In the genomic region with DNA sequence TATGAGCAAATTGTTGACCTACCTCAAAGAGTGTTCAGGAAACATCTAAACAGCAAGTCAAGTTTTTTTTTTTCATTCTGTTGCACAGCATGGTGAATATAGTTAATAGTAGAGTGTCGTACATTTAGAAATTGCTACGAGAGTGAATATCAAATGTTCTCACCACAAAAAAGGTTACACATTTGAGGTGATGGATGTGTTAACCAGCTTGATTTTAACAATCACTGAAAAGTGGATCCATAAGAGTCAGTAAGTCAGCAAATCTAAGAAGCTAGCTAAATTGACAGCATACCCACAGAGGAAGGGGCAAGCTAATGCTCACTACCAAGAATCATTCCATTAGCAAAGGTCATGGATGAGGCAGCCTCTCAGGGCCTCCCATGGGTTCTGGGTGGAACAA, we compare ENCODE assay signal across 32 cellular contexts.
"Had no signal": no experiment of that assay in that cellular context is flagged by ENCODE, and none has a peak within 500 bp of the region (broad histone marks: within the 10 kb centered on the region; RNA-seq: fewer than 3 reads in every experiment).

No MANE protein-coding gene starts in this region.

- H3K36me3 ChIP-seq: adrenal gland, brain microvascular endothelial cell, breast epithelium had no signal

- H3K4me3 ChIP-seq: adrenal gland, body of pancreas, breast epithelium had no signal

- H3K4me3 Mint-ChIP-seq: activated B cell treated with CpG ODN at 0.5 μM for 24 hours; activated CD4-positive, alpha-beta memory T cell treated with anti-CD3 and anti-CD28 coated beads for 36 hours; activated CD4-positive, alpha-beta T cell treated with anti-CD3 and anti-CD28 coated beads, Interleukin-2, amount 10 ng/mL, durations not matched to agents 24 days and 14 days; activated CD8-positive, alpha-beta T cell treated with anti-CD3 and anti-CD28 coated beads for 36 hours; activated naive CD4-positive, alpha-beta T cell treated with anti-CD3 and anti-CD28 coated beads for 36 hours; activated naive CD8-positive, alpha-beta T cell treated with anti-CD3 and anti-CD28 coated beads for 36 hours; activated T-cell treated with anti-CD3 and anti-CD28 coated beads, Interleukin-2, amount 50 U/mL, for 4 hours; activated T-cell treated with anti-CD3 and anti-CD28 coated beads, Interleukin-2, amount 50 U/mL, for 72 hours; activated T-helper 1 cell treated with anti-CD3 and anti-CD28 coated beads, Interleukin-12 subunit alpha, Interleukin-12 subunit beta, Interleukin-2, Interleukin-4 antibody, amounts not matched to agents 30 ng/mL and 10 ng/mL and 1 ng/mL, durations not matched to agents 14 hours and 24 hours and 36 hours; activated T-helper 17 cell treated with anti-CD3 and anti-CD28 coated beads, Interleukin-2, amount 50 U/mL, for 72 hours; T-helper 17 cell had no signal

- H3K4me1 ChIP-seq: adrenal gland, body of pancreas, breast epithelium had no signal

- DNase-seq: activated B cell treated with CpG ODN at 0.5 μM for 24 hours; activated CD4-positive, alpha-beta memory T cell treated with anti-CD3 and anti-CD28 coated beads for 36 hours; activated CD4-positive, alpha-beta T cell treated with anti-CD3 and anti-CD28 coated beads for 4 hours; activated CD4-positive, alpha-beta T cell treated with anti-CD3 and anti-CD28 coated beads, Interleukin-2, amount 10 ng/mL, durations not matched to agents 24 days and 14 days; activated CD4-positive, alpha-beta T cell treated with anti-CD3 and anti-CD28 coated beads, Interleukin-2, amount 50 U/mL, for 1 hour; activated CD4-positive, alpha-beta T cell treated with anti-CD3 and anti-CD28 coated beads, Interleukin-2, amount 50 U/mL, for 4 hours; activated CD4-positive, CD25-positive, alpha-beta regulatory T cell treated with anti-CD3 and anti-CD28 coated beads, Interleukin-2, amount 50 U/mL, for 72 hours; activated CD8-positive, alpha-beta memory T cell treated with anti-CD3 and anti-CD28 coated beads, Interleukin-2, amount 50 U/mL, for 4 hours; activated CD8-positive, alpha-beta T cell treated with anti-CD3 and anti-CD28 coated beads for 36 hours; activated effector memory CD4-positive, alpha-beta T cell treated with anti-CD3 and anti-CD28 coated beads, Interleukin-2, amount 50 U/mL, for 16 hours; activated gamma-delta T cell treated with Interleukin-2 at 50 U/mL for 16 hours; activated naive CD4-positive, alpha-beta T cell; activated naive CD4-positive, alpha-beta T cell treated with anti-CD3 and anti-CD28 coated beads for 36 hours; activated naive CD4-positive, alpha-beta T cell treated with anti-CD3 and anti-CD28 coated beads, Interleukin-2, amount 50 U/mL, for 16 hours; activated naive CD8-positive, alpha-beta T cell treated with anti-CD3 and anti-CD28 coated beads for 36 hours; activated T-cell treated with anti-CD3 and anti-CD28 coated beads for 4 hours; activated T-cell treated with anti-CD3 and anti-CD28 coated beads, Interleukin-2, amount 50 U/mL, for 1 hour; activated T-cell treated with anti-CD3 and anti-CD28 coated beads, Interleukin-2, amount 50 U/mL, for 4 hours; activated T-cell treated with anti-CD3 and anti-CD28 coated beads, Interleukin-2, amount 50 U/mL, for 72 hours; adrenal gland; amniotic stem cell; aorta; body of pancreas; brain microvascular endothelial cell; central memory CD4-positive, alpha-beta T cell; T-helper 17 cell; T1000 had no signal

- H3K36me3 Mint-ChIP-seq: activated CD4-positive, alpha-beta memory T cell treated with anti-CD3 and anti-CD28 coated beads for 36 hours; activated naive CD4-positive, alpha-beta T cell treated with anti-CD3 and anti-CD28 coated beads, Interleukin-2, amount 50 U/mL, for 72 hours; activated naive CD8-positive, alpha-beta T cell treated with anti-CD3 and anti-CD28 coated beads for 36 hours had no signal

- H3K9me3 ChIP-seq: adrenal gland, body of pancreas, breast epithelium had no signal

- H3K4me1 Mint-ChIP-seq: activated B cell treated with CpG ODN at 0.5 μM for 24 hours; activated CD4-positive, alpha-beta T cell treated with anti-CD3 and anti-CD28 coated beads, Interleukin-2, amount 10 ng/mL, durations not matched to agents 24 days and 14 days; activated naive CD8-positive, alpha-beta T cell treated with anti-CD3 and anti-CD28 coated beads for 36 hours; activated T-helper 17 cell treated with anti-CD3 and anti-CD28 coated beads, Interleukin-2, amount 50 U/mL, for 72 hours; T-helper 17 cell had no signal

- H3K27me3 ChIP-seq: adrenal gland, body of pancreas, brain microvascular endothelial cell, breast epithelium had no signal

- H3K27me3 Mint-ChIP-seq: activated B cell treated with CpG ODN at 0.5 μM for 24 hours; activated CD4-positive, alpha-beta memory T cell treated with anti-CD3 and anti-CD28 coated beads for 36 hours; activated CD4-positive, alpha-beta T cell treated with anti-CD3 and anti-CD28 coated beads, Interleukin-2, amount 10 ng/mL, durations not matched to agents 24 days and 14 days; activated CD8-positive, alpha-beta T cell treated with anti-CD3 and anti-CD28 coated beads for 36 hours; activated naive CD8-positive, alpha-beta T cell treated with anti-CD3 and anti-CD28 coated beads for 36 hours; activated T-helper 17 cell treated with anti-CD3 and anti-CD28 coated beads, Interleukin-2, amount 50 U/mL, for 72 hours; T-helper 17 cell had no signal

- H3K9me3 Mint-ChIP-seq: activated B cell treated with CpG ODN at 0.5 μM for 24 hours; activated CD4-positive, alpha-beta T cell treated with anti-CD3 and anti-CD28 coated beads, Interleukin-2, amount 10 ng/mL, durations not matched to agents 24 days and 14 days; activated CD8-positive, alpha-beta T cell treated with anti-CD3 and anti-CD28 coated beads for 36 hours; activated naive CD4-positive, alpha-beta T cell treated with anti-CD3 and anti-CD28 coated beads for 36 hours; activated naive CD4-positive, alpha-beta T cell treated with anti-CD3 and anti-CD28 coated beads, Interleukin-2, amount 50 U/mL, for 72 hours; activated naive CD8-positive, alpha-beta T cell treated with anti-CD3 and anti-CD28 coated beads for 36 hours; activated T-cell treated with anti-CD3 and anti-CD28 coated beads, Interleukin-2, amount 50 U/mL, for 4 hours; activated T-helper 1 cell treated with anti-CD3 and anti-CD28 coated beads, Interleukin-12 subunit alpha, Interleukin-12 subunit beta, Interleukin-2, Interleukin-4 antibody, amounts not matched to agents 30 ng/mL and 10 ng/mL and 1 ng/mL, durations not matched to agents 14 hours and 24 hours and 36 hours had no signal

- ATAC-seq: activated CD8-positive, alpha-beta T cell treated with anti-CD3 and anti-CD28 coated beads for 36 hours; activated naive CD4-positive, alpha-beta T cell treated with anti-CD3 and anti-CD28 coated beads, Interleukin-2, amount 50 U/mL, for 72 hours; activated T-cell treated with anti-CD3 and anti-CD28 coated beads, Interleukin-2, amount 50 U/mL, for 4 hours; activated T-cell treated with anti-CD3 and anti-CD28 coated beads, Interleukin-2, amount 50 U/mL, for 72 hours; activated T-helper 17 cell treated with anti-CD3 and anti-CD28 coated beads, Interleukin-2, amount 50 U/mL, for 72 hours; body of pancreas; T-helper 17 cell had no signal

- H3K27ac ChIP-seq: adrenal gland, body of pancreas, brain microvascular endothelial cell, breast epithelium, VCaP had no signal

- H3K27ac Mint-ChIP-seq: activated B cell treated with CpG ODN at 0.5 μM for 24 hours; activated CD4-positive, alpha-beta memory T cell treated with anti-CD3 and anti-CD28 coated beads for 36 hours; activated CD4-positive, alpha-beta T cell treated with anti-CD3 and anti-CD28 coated beads, Interleukin-2, amount 10 ng/mL, durations not matched to agents 24 days and 14 days; activated CD8-positive, alpha-beta T cell treated with anti-CD3 and anti-CD28 coated beads for 36 hours; activated naive CD4-positive, alpha-beta T cell treated with anti-CD3 and anti-CD28 coated beads for 36 hours; activated naive CD8-positive, alpha-beta T cell treated with anti-CD3 and anti-CD28 coated beads for 36 hours; activated T-cell treated with anti-CD3 and anti-CD28 coated beads, Interleukin-2, amount 50 U/mL, for 72 hours; activated T-helper 1 cell treated with anti-CD3 and anti-CD28 coated beads, Interleukin-12 subunit alpha, Interleukin-12 subunit beta, Interleukin-2, Interleukin-4 antibody, amounts not matched to agents 30 ng/mL and 10 ng/mL and 1 ng/mL, durations not matched to agents 14 hours and 24 hours and 36 hours; activated T-helper 17 cell treated with anti-CD3 and anti-CD28 coated beads, Interleukin-2, amount 50 U/mL, for 72 hours; T-helper 17 cell had no signal
